In the genomic region with DNA sequence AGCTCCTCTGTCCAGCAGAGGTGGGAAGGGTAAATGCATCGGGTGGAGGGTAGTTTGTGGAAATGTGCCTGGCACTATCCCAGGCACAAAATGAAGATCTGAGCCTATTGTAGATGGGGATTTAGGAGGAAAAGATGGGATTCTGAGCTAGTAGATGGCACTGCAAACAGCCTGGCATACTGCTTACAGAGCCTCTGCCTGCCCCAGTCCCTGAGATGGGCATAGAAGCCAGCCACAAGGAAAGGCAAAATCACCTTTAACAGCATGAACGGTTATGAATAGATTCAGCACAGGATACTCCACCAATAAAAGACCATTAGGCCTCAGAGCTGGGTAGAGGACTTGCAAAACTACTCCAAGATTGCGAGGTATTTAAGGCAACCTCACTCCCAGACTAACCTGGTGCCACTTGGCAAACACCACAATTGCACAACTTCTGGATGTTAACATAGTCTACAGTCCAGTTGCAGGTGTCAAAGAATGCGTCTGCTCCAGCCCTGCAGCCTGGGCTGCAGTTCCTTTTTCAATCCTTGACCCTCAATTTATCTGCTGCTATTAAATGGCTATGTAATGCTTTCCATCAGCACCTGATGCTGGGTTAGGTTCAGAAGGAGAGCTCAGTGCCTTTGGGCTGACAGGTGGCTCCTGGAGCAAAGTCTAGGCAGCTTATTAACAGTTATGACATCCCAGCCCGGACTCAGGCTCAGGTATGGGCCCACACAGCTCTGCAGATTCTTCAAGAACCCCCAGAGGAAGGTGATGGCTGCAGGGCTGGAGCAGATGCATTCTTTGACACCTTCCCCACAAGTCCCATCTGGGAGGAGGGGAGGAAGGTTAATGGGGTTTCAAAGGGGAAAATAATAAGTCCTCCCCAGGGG, we compare ENCODE assay signal across 20 cellular contexts.
"Had no signal": no experiment of that assay in that cellular context is flagged by ENCODE, and none has a peak within 500 bp of the region (broad histone marks: within the 10 kb centered on the region; RNA-seq: fewer than 3 reads in every experiment).

No MANE protein-coding gene starts in this region.

- H3K27me3 Mint-ChIP-seq: activated naive CD4-positive, alpha-beta T cell treated with anti-CD3 and anti-CD28 coated beads, Interleukin-2, amount 50 U/mL, for 24 hours had no signal

- H3K36me3 Mint-ChIP-seq: activated naive CD4-positive, alpha-beta T cell treated with anti-CD3 and anti-CD28 coated beads, Interleukin-2, amount 50 U/mL, for 24 hours; naive B cell had no signal

- H3K4me3 ChIP-seq: spleen had no signal

- H3K4me3 Mint-ChIP-seq: activated CD8-positive, alpha-beta T cell treated with anti-CD3 and anti-CD28 coated beads, Interleukin-2, amount 10 ng/mL, durations not matched to agents 7 days and 5 days; activated naive CD4-positive, alpha-beta T cell treated with anti-CD3 and anti-CD28 coated beads, Interleukin-2, amount 50 U/mL, for 24 hours; effector memory CD8-positive, alpha-beta T cell; immature natural killer cell; naive B cell had no signal

- H3K9me3 ChIP-seq: spleen had no signal

- H3K4me1 Mint-ChIP-seq: immature natural killer cell had no signal

- H3K27ac ChIP-seq: spleen had no signal

- H3K4me1 ChIP-seq: spleen had no signal

- H3K27ac Mint-ChIP-seq: activated CD8-positive, alpha-beta T cell treated with anti-CD3 and anti-CD28 coated beads, Interleukin-2, amount 10 ng/mL, durations not matched to agents 7 days and 5 days; activated naive CD4-positive, alpha-beta T cell treated with anti-CD3 and anti-CD28 coated beads, Interleukin-2, amount 50 U/mL, for 24 hours; naive B cell had no signal

- DNase-seq: activated CD4-positive, alpha-beta T cell treated with anti-CD3 and anti-CD28 coated beads for 1 hour; activated CD4-positive, alpha-beta T cell treated with anti-CD3 and anti-CD28 coated beads, Interleukin-2, amount 50 U/mL, for 1 hour; activated CD8-positive, alpha-beta T cell treated with anti-CD3 and anti-CD28 coated beads, Interleukin-2, amount 10 ng/mL, durations not matched to agents 7 days and 5 days; activated gamma-delta T cell treated with Interleukin-2 at 50 U/mL for 16 hours; aorta; central memory CD4-positive, alpha-beta T cell; effector memory CD8-positive, alpha-beta T cell; foreskin melanocyte; immature natural killer cell; kidney glomerular epithelial cell; left ventricle myocardium superior; mesendoderm; naive B cell; retina; spleen; stimulated activated CD4-positive, alpha-beta T cell treated with anti-CD3 and anti-CD28 coated beads, Interleukin-4, amount 100 ng/mL, for 24 hours; stimulated activated naive CD4-positive, alpha-beta T cell treated with Interleukin-2 at 50 U/mL for 16 hours; T-helper 1 cell had no signal

- ATAC-seq: activated CD8-positive, alpha-beta T cell treated with anti-CD3 and anti-CD28 coated beads, Interleukin-2, amount 10 ng/mL, durations not matched to agents 7 days and 5 days; effector memory CD8-positive, alpha-beta T cell; esophagus mucosa; left ventricle myocardium superior had no signal

- H3K9me3 Mint-ChIP-seq: activated naive CD4-positive, alpha-beta T cell treated with anti-CD3 and anti-CD28 coated beads, Interleukin-2, amount 50 U/mL, for 24 hours; effector memory CD8-positive, alpha-beta T cell; immature natural killer cell; naive B cell had no signal

- H3K36me3 ChIP-seq: spleen had no signal
